1 cellular context compared by ENCODE assay signal in genomic region chr1:78009836-78010235, GRCh38.
TF ChIP-seq lines count a peak whose summit lies in the region.

No MANE protein-coding gene starts in this region.

TF ChIP-seq in HepG2, 621 proteins besides CTCF, POLR2A, EP300 and RAD21:
- TF ChIP-seq ZNF263 (CRISPR knock-in tag; IDR thresholded peaks at IDR 0.05) (no peak), NFYB (CRISPR knock-in tag; IDR thresholded peaks at IDR 0.05) (no peak), TCF7L2 (IDR thresholded peaks at IDR 0.05; ENCODE audit: low read depth, low read length) (no peak)
